ENCODE assay signal across 7 cellular contexts in the genomic region with DNA sequence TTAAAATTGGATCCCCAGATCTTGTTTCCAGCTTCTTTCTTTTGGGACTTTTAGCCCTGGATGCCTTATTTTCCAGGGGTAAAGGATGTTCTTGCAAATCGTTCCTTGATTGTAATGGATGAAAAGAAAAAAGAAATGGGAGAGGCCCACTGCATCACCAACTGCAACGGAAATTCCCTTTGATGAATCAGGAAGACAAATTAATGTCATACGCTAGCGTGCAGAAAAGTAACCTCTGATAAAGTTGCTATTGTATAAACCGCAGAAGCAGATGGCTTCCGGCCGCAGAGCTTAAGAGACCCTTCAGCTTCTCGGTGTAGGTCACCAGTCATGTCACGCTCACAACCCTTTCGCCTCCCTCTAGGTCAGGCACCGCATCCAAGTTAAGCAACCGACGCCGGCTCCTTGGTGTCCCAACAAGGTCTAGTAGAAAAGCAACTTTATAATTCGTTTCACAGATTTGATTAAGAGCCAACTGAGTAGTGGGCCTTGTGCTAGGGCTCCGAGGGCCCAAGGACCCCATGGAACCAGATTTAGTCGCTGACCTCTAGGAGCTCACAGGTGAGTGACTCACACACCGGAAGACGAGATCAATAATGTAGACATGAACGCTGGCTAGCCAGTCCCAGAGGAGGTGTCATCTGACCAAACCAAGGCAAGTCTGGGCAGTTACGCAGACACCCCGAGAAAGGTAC. TPM values are rescaled to one million over a fixed set of nuclear protein-coding genes. Genes with fewer than 3 reads are reported as not detected.
A peak's percentile ranks its signal among the peaks of the same experiment; 100 is the strongest.
DNase-seq lines count a peak whose midpoint lies in the region; ATAC-seq lines count a peak whose summit lies in the region.

No MANE protein-coding gene starts in this region.

- peak overlapping the region; percentile 100 for H3K27ac ChIP-seq in muscle layer of duodenum (ENCODE audit: low read length)

- H3K9me3 ChIP-seq in endocrine pancreas (ENCODE audit: control insufficient read depth, low read length) = no peaks in the 10 kb centered on the region
- H3K9me3 ChIP-seq in muscle layer of duodenum (ENCODE audit: control insufficient read depth in 1 of 2, low read length in 2 of 2) = no peaks in the 10 kb centered on the region

- H3K9me3 Mint-ChIP-seq in activated CD4-positive, alpha-beta memory T cell treated with anti-CD3 and anti-CD28 coated beads, Interleukin-2, amount 10 ng/mL, durations not matched to agents 7 days and 5 days = no peaks in the 10 kb centered on the region
- no peaks in the 10 kb centered on the region for H3K9me3 Mint-ChIP-seq in stimulated activated effector memory CD8-positive, alpha-beta T cell treated with anti-CD3 and anti-CD28 coated beads, Interleukin-12 subunit alpha, Interleukin-12 subunit beta, amount 100 ng/mL, for 72 hours

- H3K4me3 Mint-ChIP-seq in activated CD4-positive, alpha-beta memory T cell treated with anti-CD3 and anti-CD28 coated beads, Interleukin-2, amount 10 ng/mL, durations not matched to agents 7 days and 5 days = peak overlapping the region; percentile 90
- H3K4me3 Mint-ChIP-seq in stimulated activated effector memory CD8-positive, alpha-beta T cell treated with anti-CD3 and anti-CD28 coated beads, Interleukin-12 subunit alpha, Interleukin-12 subunit beta, amount 100 ng/mL, for 72 hours = peak overlapping the region; percentile 84

- H3K4me1 Mint-ChIP-seq in activated CD4-positive, alpha-beta memory T cell treated with anti-CD3 and anti-CD28 coated beads, Interleukin-2, amount 10 ng/mL, durations not matched to agents 7 days and 5 days = peaks cover 53% of the 10 kb centered on the region
- H3K4me1 Mint-ChIP-seq in stimulated activated effector memory CD8-positive, alpha-beta T cell treated with anti-CD3 and anti-CD28 coated beads, Interleukin-12 subunit alpha, Interleukin-12 subunit beta, amount 100 ng/mL, for 72 hours = peaks cover 52% of the 10 kb centered on the region

- CTCF ChIA-PET in activated CD4-positive, alpha-beta memory T cell treated with anti-CD3 and anti-CD28 coated beads, Interleukin-2, amount 10 ng/mL, durations not matched to agents 7 days and 5 days (lab: Charles Lee) = interaction anchor here (0.8 to 7.9 kb wide), 4 partner anchors 10 to 567 kb away, joined by 3 to 76 read pairs (median 6); no protein-coding TSS in a partner anchor

- H3K9ac ChIP-seq in endocrine pancreas (ENCODE audit: control insufficient read depth, insufficient read depth, low read length) = peak overlapping the region; percentile 45

- H3K36me3 Mint-ChIP-seq in activated CD4-positive, alpha-beta memory T cell treated with anti-CD3 and anti-CD28 coated beads, Interleukin-2, amount 10 ng/mL, durations not matched to agents 7 days and 5 days (ENCODE audit: low read depth) = peaks cover 36% of the 10 kb centered on the region
- H3K36me3 Mint-ChIP-seq in stimulated activated effector memory CD8-positive, alpha-beta T cell treated with anti-CD3 and anti-CD28 coated beads, Interleukin-12 subunit alpha, Interleukin-12 subunit beta, amount 100 ng/mL, for 72 hours = peaks cover 97% of the 10 kb centered on the region

- H3K4me3 ChIP-seq in endocrine pancreas (ENCODE audit: control insufficient read depth, insufficient read depth, low read length) = peak overlapping the region; percentile 73
- H3K4me3 ChIP-seq in muscle layer of duodenum (ENCODE audit: low read depth in 1 of 2, low read length in 2 of 2) = peak overlapping the region; percentile 90 to 92

- peaks cover 24% of the 10 kb centered on the region for H3K4me1 ChIP-seq in endocrine pancreas (ENCODE audit: control insufficient read depth, insufficient read depth, low read length)
- H3K4me1 ChIP-seq in muscle layer of duodenum (ENCODE audit: control insufficient read depth in 1 of 2, insufficient read depth in 2 of 2, low read length in 2 of 2) = peaks cover 22 to 58% of the 10 kb centered on the region in 2 donors

- H3K27ac Mint-ChIP-seq in activated CD4-positive, alpha-beta memory T cell treated with anti-CD3 and anti-CD28 coated beads, Interleukin-2, amount 10 ng/mL, durations not matched to agents 7 days and 5 days = peak overlapping the region; percentile 100
- peak overlapping the region; percentile 100 for H3K27ac Mint-ChIP-seq in stimulated activated effector memory CD8-positive, alpha-beta T cell treated with anti-CD3 and anti-CD28 coated beads, Interleukin-12 subunit alpha, Interleukin-12 subunit beta, amount 100 ng/mL, for 72 hours

- POLR2A ChIA-PET in activated CD4-positive, alpha-beta memory T cell treated with anti-CD3 and anti-CD28 coated beads, Interleukin-2, amount 10 ng/mL, durations not matched to agents 7 days and 5 days (lab: Charles Lee) = interaction anchor here (0.6 to 4.4 kb wide), 21 partner anchors 9 to 1092 kb away, joined by 3 to 36 read pairs (median 4); partner anchors contain the start of genes FAM111A, FAM111B, PATL1 and UBE2L6

- no peaks in the 10 kb centered on the region for H3K27me3 Mint-ChIP-seq in activated CD4-positive, alpha-beta memory T cell treated with anti-CD3 and anti-CD28 coated beads, Interleukin-2, amount 10 ng/mL, durations not matched to agents 7 days and 5 days

- H3K36me3 ChIP-seq in endocrine pancreas (ENCODE audit: control insufficient read depth, insufficient read depth, low read length) = no peaks in the 10 kb centered on the region
- peaks cover 0 to 26% of the 10 kb centered on the region in 2 donors for H3K36me3 ChIP-seq in muscle layer of duodenum (ENCODE audit: control insufficient read depth in 1 of 2, insufficient read depth in 2 of 2, low read length in 2 of 2)

- H3K27me3 ChIP-seq in endocrine pancreas (ENCODE audit: control insufficient read depth, insufficient read depth, low read length) = no peaks in the 10 kb centered on the region
- H3K27me3 ChIP-seq in muscle layer of duodenum (ENCODE audit: low read depth, low read length) = no peaks in the 10 kb centered on the region

- DNase-seq in NCI-H226 = peak; percentile 70
- DNase-seq in activated CD4-positive, alpha-beta memory T cell treated with anti-CD3 and anti-CD28 coated beads, Interleukin-2, amount 10 ng/mL, durations not matched to agents 7 days and 5 days = peak; percentile 77
- DNase-seq in stimulated activated effector memory CD8-positive, alpha-beta T cell treated with anti-CD3 and anti-CD28 coated beads, Interleukin-12 subunit alpha, Interleukin-12 subunit beta, amount 100 ng/mL, for 72 hours (ENCODE audit: low spot score in 2 of 2) = peak; percentile 62 to 91

- ATAC-seq in GM18508 (IDR thresholded peaks at IDR 0.05; ENCODE audit: insufficient read depth, unreplicated experiment) = peak; percentile 39
- ATAC-seq in HG02763 (IDR thresholded peaks at IDR 0.05; ENCODE audit: unreplicated experiment) = peak; percentile 50
- peak; percentile 70 for ATAC-seq in stimulated activated effector memory CD8-positive, alpha-beta T cell treated with anti-CD3 and anti-CD28 coated beads, Interleukin-12 subunit alpha, Interleukin-12 subunit beta, amount 100 ng/mL, for 72 hours

RNA-seq across cellular contexts. Expression of gene ZFP91, which starts 1.3 kb away (rescaled TPM):
- 10 to 100 TPM; 53.5 to 55.2 TPM for total RNA-seq in activated CD4-positive, alpha-beta memory T cell treated with anti-CD3 and anti-CD28 coated beads, Interleukin-2, amount 10 ng/mL, durations not matched to agents 7 days and 5 days

RNA-seq across cellular contexts. Expression of gene LPXN, which starts 1.9 kb away (rescaled TPM):
- total RNA-seq in activated CD4-positive, alpha-beta memory T cell treated with anti-CD3 and anti-CD28 coated beads, Interleukin-2, amount 10 ng/mL, durations not matched to agents 7 days and 5 days = 100 to 1,000 TPM; 137 to 138 TPM

RNA-seq across cellular contexts. Expression of gene CNTF, which starts 44.9 kb away (rescaled TPM):
- total RNA-seq in activated CD4-positive, alpha-beta memory T cell treated with anti-CD3 and anti-CD28 coated beads, Interleukin-2, amount 10 ng/mL, durations not matched to agents 7 days and 5 days = 1 to 10 TPM; 2.3 to 2.4 TPM

Comparison
In these comparisons a context has a peak if more than half of its experiments do, and no peak if none do; other contexts are left out.
1. Peak in every context shown above with its lines: DNase-seq, ATAC-seq, H3K4me3 ChIP-seq and H3K27ac ChIP-seq.